1 cellular context compared by ENCODE assay signal in the genomic region with DNA sequence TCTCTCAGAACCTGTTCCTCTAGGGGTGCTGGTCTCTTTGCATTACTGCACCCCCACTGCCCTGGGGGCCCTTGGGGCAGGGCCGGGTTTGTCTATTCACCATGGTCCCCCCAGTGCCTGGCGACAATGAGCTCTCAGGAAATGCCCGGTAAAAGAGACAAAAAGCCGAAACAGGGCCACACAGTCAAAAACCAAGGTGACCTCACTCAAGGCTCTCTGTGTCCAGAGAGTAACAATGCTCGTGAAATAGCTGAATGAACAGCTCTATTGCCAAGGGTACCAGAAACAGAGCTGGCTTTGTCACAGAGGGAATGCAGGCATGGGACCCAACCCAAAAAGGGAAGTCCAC.
TF ChIP-seq lines count a peak whose summit lies in the region.

No MANE protein-coding gene starts in this region.

TF ChIP-seq in IMR-90, 13 proteins besides CTCF, POLR2A, EP300 and RAD21:
- TF ChIP-seq CEBPB (IDR thresholded peaks at IDR 0.05; ENCODE audit: low read depth, low read length) (no peak), RCOR1 (IDR thresholded peaks at IDR 0.05; ENCODE audit: insufficient replicate concordance, low read length) (no peak), CHD1 (IDR thresholded peaks at IDR 0.05; ENCODE audit: low read depth, low read length) (no peak), MAFK (IDR thresholded peaks at IDR 0.05; ENCODE audit: low read depth, low read length) (no peak), RFX5 (IDR thresholded peaks at IDR 0.05; ENCODE audit: low read depth, low read length) (no peak), MXI1 (IDR thresholded peaks at IDR 0.05; ENCODE audit: borderline replicate concordance, low read depth, low read length) (no peak)
- TF ChIP-seq, protein P1, sequence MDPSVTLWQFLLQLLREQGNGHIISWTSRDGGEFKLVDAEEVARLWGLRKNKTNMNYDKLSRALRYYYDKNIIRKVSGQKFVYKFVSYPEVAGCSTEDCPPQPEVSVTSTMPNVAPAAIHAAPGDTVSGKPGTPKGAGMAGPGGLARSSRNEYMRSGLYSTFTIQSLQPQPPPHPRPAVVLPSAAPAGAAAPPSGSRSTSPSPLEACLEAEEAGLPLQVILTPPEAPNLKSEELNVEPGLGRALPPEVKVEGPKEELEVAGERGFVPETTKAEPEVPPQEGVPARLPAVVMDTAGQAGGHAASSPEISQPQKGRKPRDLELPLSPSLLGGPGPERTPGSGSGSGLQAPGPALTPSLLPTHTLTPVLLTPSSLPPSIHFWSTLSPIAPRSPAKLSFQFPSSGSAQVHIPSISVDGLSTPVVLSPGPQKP (IDR thresholded peaks at IDR 0.05; ENCODE audit: borderline replicate concordance, low read depth, low read length) = no peak
- TF ChIP-seq, protein P2, sequence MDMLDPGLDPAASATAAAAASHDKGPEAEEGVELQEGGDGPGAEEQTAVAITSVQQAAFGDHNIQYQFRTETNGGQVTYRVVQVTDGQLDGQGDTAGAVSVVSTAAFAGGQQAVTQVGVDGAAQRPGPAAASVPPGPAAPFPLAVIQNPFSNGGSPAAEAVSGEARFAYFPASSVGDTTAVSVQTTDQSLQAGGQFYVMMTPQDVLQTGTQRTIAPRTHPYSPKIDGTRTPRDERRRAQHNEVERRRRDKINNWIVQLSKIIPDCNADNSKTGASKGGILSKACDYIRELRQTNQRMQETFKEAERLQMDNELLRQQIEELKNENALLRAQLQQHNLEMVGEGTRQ (IDR thresholded peaks at IDR 0.05; ENCODE audit: low read depth, low read length) = no peak
